In the genomic region with DNA sequence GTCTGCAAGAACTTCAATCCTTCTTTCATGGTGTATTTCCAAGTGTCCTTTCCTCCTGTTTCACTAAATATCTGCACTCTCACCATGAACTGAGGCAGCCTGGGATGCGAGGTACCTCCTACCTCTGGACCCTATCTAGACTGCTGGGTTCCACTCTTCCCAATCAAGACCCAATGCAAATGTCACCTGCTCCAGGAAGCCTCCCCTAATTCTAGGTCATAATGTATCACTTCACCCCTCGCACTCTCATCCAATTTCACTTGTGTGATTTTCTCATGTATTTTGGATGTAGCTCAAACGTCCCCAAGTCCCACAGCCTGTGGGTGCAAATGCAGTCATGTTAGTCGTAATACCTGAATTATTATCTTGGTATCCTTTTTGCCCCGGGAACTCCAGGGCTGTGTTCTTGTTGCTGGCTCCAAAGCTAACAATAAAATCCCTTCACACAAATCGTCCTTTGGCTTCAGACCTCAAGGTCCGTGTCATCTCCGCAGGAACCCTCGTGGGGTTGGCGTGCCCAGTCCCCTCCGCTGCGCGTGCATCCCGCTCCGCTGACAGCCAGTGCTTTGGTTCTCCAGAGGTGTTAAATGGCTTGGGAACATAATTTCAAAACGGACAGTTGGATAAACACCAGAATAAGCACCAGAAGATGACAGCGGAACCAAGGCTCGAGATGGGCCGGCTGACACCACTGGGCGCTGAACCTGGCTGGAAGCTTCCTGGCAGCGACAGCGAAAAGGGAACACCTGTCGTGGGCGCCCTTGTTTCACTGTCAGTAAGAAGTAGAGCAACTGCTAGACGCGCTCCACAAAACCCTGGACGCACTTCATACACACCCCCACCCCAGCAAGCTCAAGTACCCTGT, we compare ENCODE assay signal across 1 cellular context.
TF ChIP-seq lines count a peak whose summit lies in the region.

No MANE protein-coding gene starts in this region.

TF ChIP-seq in GM12878, 131 proteins besides CTCF, POLR2A, EP300 and RAD21 (continued from another document):
- TF ChIP-seq, protein P1, sequence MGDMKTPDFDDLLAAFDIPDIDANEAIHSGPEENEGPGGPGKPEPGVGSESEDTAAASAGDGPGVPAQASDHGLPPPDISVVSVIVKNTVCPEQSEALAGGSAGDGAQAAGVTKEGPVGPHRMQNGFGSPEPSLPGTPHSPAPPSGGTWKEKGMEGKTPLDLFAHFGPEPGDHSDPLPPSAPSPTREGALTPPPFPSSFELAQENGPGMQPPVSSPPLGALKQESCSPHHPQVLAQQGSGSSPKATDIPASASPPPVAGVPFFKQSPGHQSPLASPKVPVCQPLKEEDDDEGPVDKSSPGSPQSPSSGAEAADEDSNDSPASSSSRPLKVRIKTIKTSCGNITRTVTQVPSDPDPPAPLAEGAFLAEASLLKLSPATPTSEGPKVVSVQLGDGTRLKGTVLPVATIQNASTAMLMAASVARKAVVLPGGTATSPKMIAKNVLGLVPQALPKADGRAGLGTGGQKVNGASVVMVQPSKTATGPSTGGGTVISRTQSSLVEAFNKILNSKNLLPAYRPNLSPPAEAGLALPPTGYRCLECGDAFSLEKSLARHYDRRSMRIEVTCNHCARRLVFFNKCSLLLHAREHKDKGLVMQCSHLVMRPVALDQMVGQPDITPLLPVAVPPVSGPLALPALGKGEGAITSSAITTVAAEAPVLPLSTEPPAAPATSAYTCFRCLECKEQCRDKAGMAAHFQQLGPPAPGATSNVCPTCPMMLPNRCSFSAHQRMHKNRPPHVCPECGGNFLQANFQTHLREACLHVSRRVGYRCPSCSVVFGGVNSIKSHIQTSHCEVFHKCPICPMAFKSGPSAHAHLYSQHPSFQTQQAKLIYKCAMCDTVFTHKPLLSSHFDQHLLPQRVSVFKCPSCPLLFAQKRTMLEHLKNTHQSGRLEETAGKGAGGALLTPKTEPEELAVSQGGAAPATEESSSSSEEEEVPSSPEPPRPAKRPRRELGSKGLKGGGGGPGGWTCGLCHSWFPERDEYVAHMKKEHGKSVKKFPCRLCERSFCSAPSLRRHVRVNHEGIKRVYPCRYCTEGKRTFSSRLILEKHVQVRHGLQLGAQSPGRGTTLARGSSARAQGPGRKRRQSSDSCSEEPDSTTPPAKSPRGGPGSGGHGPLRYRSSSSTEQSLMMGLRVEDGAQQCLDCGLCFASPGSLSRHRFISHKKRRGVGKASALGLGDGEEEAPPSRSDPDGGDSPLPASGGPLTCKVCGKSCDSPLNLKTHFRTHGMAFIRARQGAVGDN (IDR thresholded peaks at IDR 0.05) = no peak
- TF ChIP-seq KLF5 (IDR thresholded peaks at IDR 0.05; ENCODE audit: partially characterized antibody) = peak; percentile 23
TF ChIP-seq in GM12878: peak in this region for 3.
